Comparison of ENCODE assay signal across 13 cellular contexts in the genomic region with DNA sequence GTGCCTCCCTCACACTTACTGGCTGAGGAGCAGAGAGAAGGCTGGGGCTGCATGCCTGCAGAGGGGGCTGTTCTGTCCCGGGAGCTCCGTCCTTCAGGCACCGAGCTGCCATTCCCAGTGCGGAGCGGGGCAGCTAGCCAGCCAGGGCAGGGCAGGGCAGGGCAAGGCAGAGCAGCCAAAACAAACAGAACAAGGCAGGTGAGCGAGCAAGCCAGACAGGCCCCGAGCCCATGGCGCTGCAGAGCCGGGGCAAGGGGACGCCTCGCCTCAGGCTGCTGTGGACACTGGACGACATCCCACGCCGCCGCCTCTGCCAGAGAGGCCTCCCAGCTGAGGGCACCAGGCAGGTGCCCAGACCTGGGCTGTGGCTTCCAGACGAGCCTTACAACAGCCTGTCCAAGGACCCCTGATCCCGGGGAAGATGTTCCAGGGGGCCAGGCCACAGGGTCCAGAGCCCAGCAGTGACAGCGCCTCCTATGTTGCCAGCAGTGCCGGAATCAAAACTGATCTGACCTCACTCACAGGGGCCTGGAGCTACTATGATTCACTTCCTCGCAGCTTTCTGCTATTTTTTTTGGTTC. TPM values are rescaled to one million over a fixed set of nuclear protein-coding genes. Genes with fewer than 3 reads are reported as not detected.
DNase-seq lines count a peak whose midpoint lies in the region; ATAC-seq and TF ChIP-seq lines count a peak whose summit lies in the region.
"Had no signal": no experiment of that assay in that cellular context is flagged by ENCODE, and none has a peak within 500 bp of the region (broad histone marks: within the 10 kb centered on the region; RNA-seq: fewer than 3 reads in every experiment).

No MANE protein-coding gene starts in this region.

- peaks cover 11% of the 10 kb centered on the region for H3K36me3 ChIP-seq in H7 (replicated peaks; ENCODE audit: control insufficient read depth, insufficient read depth, low read length)
- H3K36me3 ChIP-seq in brain microvascular endothelial cell (replicated peaks), result no peaks in the 10 kb centered on the region
- H3K36me3 ChIP-seq in BE2C, result 0 out of 2 replicates have a peak, but pooled peaks cover 5% of the 10 kb centered on the region

- no peaks in the 10 kb centered on the region for H3K27me3 Mint-ChIP-seq in activated CD4-positive, alpha-beta T cell treated with anti-CD3 and anti-CD28 coated beads, Interleukin-2, amount 10 ng/mL, durations not matched to agents 7 days and 5 days
- H3K27me3 Mint-ChIP-seq: IgD-negative memory B cell; naive thymus-derived CD8-positive, alpha-beta T cell had no signal

- H3K4me1 ChIP-seq in right cardiac atrium (ENCODE audit: control insufficient read depth, insufficient read depth, low read length) (no peaks in the 10 kb centered on the region), BE2C (no peaks in the 10 kb centered on the region)

- POLR2A ChIA-PET in activated CD4-positive, alpha-beta T cell treated with anti-CD3 and anti-CD28 coated beads, Interleukin-2, amount 10 ng/mL, durations not matched to agents 7 days and 5 days (lab: Charles Lee), result no interaction called here

- H3K27ac Mint-ChIP-seq in activated CD4-positive, alpha-beta T cell treated with anti-CD3 and anti-CD28 coated beads, Interleukin-2, amount 10 ng/mL, durations not matched to agents 7 days and 5 days, result no peak overlapping the region
- H3K27ac Mint-ChIP-seq: T-helper 2 cell treated with Interferon-gamma antibody and Interleukin-4, amounts not matched to agents 5 μg/mL and 100 μg/mL, for 36 hours had no signal

- peak; percentile 13 to 50 for ATAC-seq in right cardiac atrium
- ATAC-seq: naive thymus-derived CD8-positive, alpha-beta T cell had no signal

- peak; percentile 36 for TF ChIP-seq CTCF in brain microvascular endothelial cell (IDR thresholded peaks at IDR 0.05; ENCODE audit: low read depth, low read length, missing control alignments)
- TF ChIP-seq CTCF in BE2C (IDR thresholded peaks at IDR 0.05; ENCODE audit: low read depth, low read length), result no peak

- H3K27me3 ChIP-seq in H7 (ENCODE audit: control insufficient read depth, insufficient read depth, low read length) (no peaks in the 10 kb centered on the region), brain microvascular endothelial cell (replicated peaks) (no peaks in the 10 kb centered on the region), right cardiac atrium (ENCODE audit: control insufficient read depth, insufficient read depth) (no peaks in the 10 kb centered on the region), BE2C (no peaks in the 10 kb centered on the region)

- no peak overlapping the region for H3K27ac ChIP-seq in brain microvascular endothelial cell
- no peak overlapping the region for H3K27ac ChIP-seq in right cardiac atrium (ENCODE audit: low read length)

- no peaks in the 10 kb centered on the region for H3K9me3 Mint-ChIP-seq in activated CD4-positive, alpha-beta T cell treated with anti-CD3 and anti-CD28 coated beads, Interleukin-2, amount 10 ng/mL, durations not matched to agents 7 days and 5 days
- H3K9me3 Mint-ChIP-seq: IgD-negative memory B cell; naive thymus-derived CD8-positive, alpha-beta T cell; T-helper 2 cell treated with Interferon-gamma antibody and Interleukin-4, amounts not matched to agents 5 μg/mL and 100 μg/mL, for 36 hours had no signal

- DNase-seq in H7 (peak; percentile 85), brain microvascular endothelial cell (peak; percentile 7), right cardiac atrium (peak in 2 of 3 donors; percentile 70 to 75), renal cortical epithelial cell (ENCODE audit: low read depth) (peak; percentile 9), NCI-H146 treated with DMSO at 0.1 percent for 48 hours (lab: John Stamatoyannopoulos, UW; ENCODE audit: unreplicated experiment) (no peak), NCI-H1105 treated with DMSO at 0.1 percent for 48 hours (lab: John Stamatoyannopoulos, UW) (no peak), BE2C (no peak)
- no peak for DNase-seq in activated CD4-positive, alpha-beta T cell treated with anti-CD3 and anti-CD28 coated beads, Interleukin-2, amount 10 ng/mL, durations not matched to agents 7 days and 5 days
- DNase-seq: COR-L47, NCI-H69 had no signal

- H3K4me1 Mint-ChIP-seq in activated CD4-positive, alpha-beta T cell treated with anti-CD3 and anti-CD28 coated beads, Interleukin-2, amount 10 ng/mL, durations not matched to agents 7 days and 5 days, result peaks cover 5% of the 10 kb centered on the region
- H3K4me1 Mint-ChIP-seq: IgD-negative memory B cell had no signal

- CTCF ChIA-PET in activated CD4-positive, alpha-beta T cell treated with anti-CD3 and anti-CD28 coated beads, Interleukin-2, amount 10 ng/mL, durations not matched to agents 7 days and 5 days (lab: Charles Lee), result interaction anchor here (1.2 to 1.5 kb wide), 3 partner anchors 8 to 67 kb away, joined by 3 to 8 read pairs (median 4); a partner anchor contains a TSS

- intact Hi-C loops in right cardiac atrium (cut with DNase I), result no loop called here

- peaks cover 33% of the 10 kb centered on the region for H3K36me3 Mint-ChIP-seq in activated CD4-positive, alpha-beta T cell treated with anti-CD3 and anti-CD28 coated beads, Interleukin-2, amount 10 ng/mL, durations not matched to agents 7 days and 5 days (ENCODE audit: low read depth)

- no peak overlapping the region for H3K4me3 ChIP-seq in H7 (ENCODE audit: insufficient read depth, low read depth, low read length)
- H3K4me3 ChIP-seq in brain microvascular endothelial cell (ENCODE audit: low read depth, low read length), result no peak overlapping the region
- no peak overlapping the region for H3K4me3 ChIP-seq in right cardiac atrium (ENCODE audit: low read length)
- H3K4me3 ChIP-seq in BE2C (ENCODE audit: low read depth, low read length), result no peak overlapping the region

- no peaks in the 10 kb centered on the region for H3K9me3 ChIP-seq in right cardiac atrium (ENCODE audit: control insufficient read depth, low read length)
- no peaks in the 10 kb centered on the region for H3K9me3 ChIP-seq in BE2C

- 82% methylated on average over 20 of the region's 20 CpGs for WGBS in right cardiac atrium

- in situ Hi-C loops in brain microvascular endothelial cell (cut with HindIII; ENCODE audit: low pct_ligation_motif_present, low sequenced_read_pairs), result no loop called here

- H3K4me3 Mint-ChIP-seq in activated CD4-positive, alpha-beta T cell treated with anti-CD3 and anti-CD28 coated beads, Interleukin-2, amount 10 ng/mL, durations not matched to agents 7 days and 5 days, result no peak overlapping the region
- H3K4me3 Mint-ChIP-seq: IgD-negative memory B cell; T-helper 2 cell treated with Interferon-gamma antibody and Interleukin-4, amounts not matched to agents 5 μg/mL and 100 μg/mL, for 36 hours had no signal

RNA-seq across cellular contexts. Expression of a gene that starts 8.2 kb away (rescaled TPM):
- total RNA-seq in H7 (2014; rRNA removed; shearing (Covaris generic)), result 26.0 and 31.6 TPM in 2 replicates
- total RNA-seq in right cardiac atrium, result 10 to 100 TPM; 13.8 to 17.5 (median 15.5) TPM
- 9.6 TPM for polyA plus RNA-seq in right cardiac atrium
- total RNA-seq in renal cortical epithelial cell, result 4.5 and 14.1 TPM in 2 replicates
- 10 to 100 TPM; 53.0 to 61.8 TPM for total RNA-seq in activated CD4-positive, alpha-beta T cell treated with anti-CD3 and anti-CD28 coated beads, Interleukin-2, amount 10 ng/mL, durations not matched to agents 7 days and 5 days
- 35.6 TPM for polyA plus RNA-seq in BE2C (2012; ENCODE audit: insufficient read depth, insufficient read length, low read depth)

RNA-seq across cellular contexts. Expression of a gene that starts 34.2 kb away (rescaled TPM):
- total RNA-seq in H7 (2014; rRNA removed; shearing (Covaris generic)), result 21.8 and 59.8 TPM in 2 replicates
- 10 to 100 TPM; 53.3 to 67.3 (median 62.9) TPM for total RNA-seq in right cardiac atrium
- 61.2 TPM for polyA plus RNA-seq in right cardiac atrium
- 37.5 and 66.9 TPM in 2 replicates for total RNA-seq in renal cortical epithelial cell
- total RNA-seq in activated CD4-positive, alpha-beta T cell treated with anti-CD3 and anti-CD28 coated beads, Interleukin-2, amount 10 ng/mL, durations not matched to agents 7 days and 5 days, result 10 to 100 TPM; 79.2 to 87.3 TPM
- 61.2 TPM for polyA plus RNA-seq in BE2C (2012; ENCODE audit: insufficient read depth, insufficient read length, low read depth)

RNA-seq across cellular contexts. Expression of a gene that starts 37.8 kb away (rescaled TPM):
- 82.7 and 91.4 TPM in 2 replicates for total RNA-seq in H7 (2014; rRNA removed; shearing (Covaris generic))
- 10 to 100 TPM; 20.6 to 28.1 (median 23.2) TPM for total RNA-seq in right cardiac atrium
- polyA plus RNA-seq in right cardiac atrium, result 76.8 TPM
- 13.1 and 21.4 TPM in 2 replicates for total RNA-seq in renal cortical epithelial cell
- 10 to 100 TPM; 22.3 to 27.4 TPM for total RNA-seq in activated CD4-positive, alpha-beta T cell treated with anti-CD3 and anti-CD28 coated beads, Interleukin-2, amount 10 ng/mL, durations not matched to agents 7 days and 5 days
- polyA plus RNA-seq in BE2C (2012; ENCODE audit: insufficient read depth, insufficient read length, low read depth), result 162 TPM

RNA-seq across cellular contexts. Expression of a gene that starts 54.8 kb away (rescaled TPM):
- 26.6 and 35.9 TPM in 2 replicates for total RNA-seq in H7 (2014; rRNA removed; shearing (Covaris generic))
- total RNA-seq in right cardiac atrium (10 to 100 TPM; 10.0 to 18.2 (median 13.7) TPM), renal cortical epithelial cell (20.3 and 21.1 TPM in 2 replicates)
- polyA plus RNA-seq in right cardiac atrium, result 7.3 TPM
- 10 to 100 TPM; 54.4 to 55.8 TPM for total RNA-seq in activated CD4-positive, alpha-beta T cell treated with anti-CD3 and anti-CD28 coated beads, Interleukin-2, amount 10 ng/mL, durations not matched to agents 7 days and 5 days
- 15.9 TPM for polyA plus RNA-seq in BE2C (2012; ENCODE audit: insufficient read depth, insufficient read length, low read depth)

Comparison
In these comparisons a context has a peak if more than half of its experiments do, and no peak if none do; other contexts are left out.
1. DNase-seq: peak in H7 (single experiment), brain microvascular endothelial cell (single experiment), right cardiac atrium (2 of 3) and renal cortical epithelial cell (single experiment); none in activated CD4-positive, alpha-beta T cell treated with anti-CD3 and anti-CD28 coated beads, Interleukin-2, amount 10 ng/mL, durations not matched to agents 7 days and 5 days (single experiment), NCI-H146 treated with DMSO at 0.1 percent for 48 hours (single experiment), NCI-H1105 treated with DMSO at 0.1 percent for 48 hours (single experiment) and BE2C (single experiment).